10 cellular contexts compared by ENCODE assay signal in genomic region chrX:38627683-38628082, GRCh38.
DNase-seq lines count a peak whose midpoint lies in the region; ATAC-seq and TF ChIP-seq lines count a peak whose summit lies in the region.
"Had no signal": no experiment of that assay in that cellular context is flagged by ENCODE, and none has a peak within 500 bp of the region (broad histone marks: within the 10 kb centered on the region; RNA-seq: fewer than 3 reads in every experiment).

No MANE protein-coding gene starts in this region.

- H3K36me3 Mint-ChIP-seq in CD14-positive monocyte, result no peaks in the 10 kb centered on the region
- H3K36me3 Mint-ChIP-seq: naive thymus-derived CD8-positive, alpha-beta T cell had no signal

- no peak overlapping the region for H3K4me3 ChIP-seq in epithelial cell of esophagus (ENCODE audit: low read length)
- H3K4me3 ChIP-seq: SJSA1 had no signal

- TF ChIP-seq CTCF in CD14-positive monocyte (IDR thresholded peaks at IDR 0.05) (peak; percentile 72), epithelial cell of esophagus (IDR thresholded peaks at IDR 0.05; ENCODE audit: insufficient read depth, low read depth, low read length, missing control alignments) (peak; percentile 46)

- no peak overlapping the region for H3K27ac Mint-ChIP-seq in CD14-positive monocyte
- H3K27ac Mint-ChIP-seq: naive thymus-derived CD8-positive, alpha-beta T cell had no signal

- no peaks in the 10 kb centered on the region for H3K9me3 Mint-ChIP-seq in CD14-positive monocyte

- peaks cover 9% of the 10 kb centered on the region for H3K4me1 Mint-ChIP-seq in CD14-positive monocyte

- peaks cover 0 to 5% (median 2%) of the 10 kb centered on the region in 3 donors for H3K27me3 Mint-ChIP-seq in CD14-positive monocyte (ENCODE audit: low read depth in 3 of 3)

- intact Hi-C loops in CD14-positive monocyte (cut with micrococcal nuclease), result no loop called here

- peak; percentile 98 for ATAC-seq in GM18517 (IDR thresholded peaks at IDR 0.05; ENCODE audit: unreplicated experiment)
- peak; percentile 61 for ATAC-seq in HG03064 (IDR thresholded peaks at IDR 0.05; ENCODE audit: low read depth, unreplicated experiment)
- ATAC-seq: naive thymus-derived CD8-positive, alpha-beta T cell had no signal

- H3K4me3 Mint-ChIP-seq in CD14-positive monocyte, result no peak overlapping the region
- H3K4me3 Mint-ChIP-seq: naive thymus-derived CD8-positive, alpha-beta T cell had no signal

- no peak for DNase-seq in CD14-positive monocyte (ENCODE audit: low spot score)
- peak; percentile 68 for DNase-seq in RKO (ENCODE audit: low spot score)
- DNase-seq in epithelial cell of esophagus (ENCODE audit: low read depth), result peak; percentile 31
- DNase-seq in stimulated activated CD4-positive, alpha-beta T cell treated with anti-CD3 and anti-CD28 coated beads, TNF-alpha, amount 100 ng/mL, for 48 hours (ENCODE audit: low read depth in 3 of 3), result peak in 2 of 3 donors; percentile 1 to 5
- DNase-seq in NCI-H1048 (lab: John Stamatoyannopoulos, UW), result no peak
- no peak for DNase-seq in HuH-7.5 (ENCODE audit: low spot score)

Comparison
In these comparisons a context has a peak if more than half of its experiments do, and no peak if none do; other contexts are left out.
1. DNase-seq: peak in RKO (single experiment), epithelial cell of esophagus (single experiment) and stimulated activated CD4-positive, alpha-beta T cell treated with anti-CD3 and anti-CD28 coated beads, TNF-alpha, amount 100 ng/mL, for 48 hours (2 of 3); none in CD14-positive monocyte (single experiment), NCI-H1048 (single experiment) and HuH-7.5 (single experiment).